In genomic region chr19:17155251-17155650, GRCh38 we compare ENCODE assay signal across 3 cellular contexts.
"Had no signal": no experiment of that assay in that cellular context is flagged by ENCODE, and none has a peak within 500 bp of the region (broad histone marks: within the 10 kb centered on the region; RNA-seq: fewer than 3 reads in every experiment).

No MANE protein-coding gene starts in this region.

- ATAC-seq: GM12878 had no signal

- DNase-seq: GDM1, GF-D8 had no signal

- H3K4me3 ChIP-seq: GM12878 had no signal
